Comparison of ENCODE assay signal across 17 cellular contexts in genomic region chr1:171738921-171739320, GRCh38. TPM values are rescaled to one million over a fixed set of nuclear protein-coding genes. Genes with fewer than 3 reads are reported as not detected.
A peak's percentile ranks its signal among the peaks of the same experiment; 100 is the strongest.
DNase-seq lines count a peak whose midpoint lies in the region; ATAC-seq and TF ChIP-seq lines count a peak whose summit lies in the region.
"Had no signal": no experiment of that assay in that cellular context is flagged by ENCODE, and none has a peak within 500 bp of the region (broad histone marks: within the 10 kb centered on the region; RNA-seq: fewer than 3 reads in every experiment).

No MANE protein-coding gene starts in this region.

- peak overlapping the region; percentile 99 for H3K4me3 Mint-ChIP-seq in activated T-cell treated with anti-CD3 and anti-CD28 coated beads, Interleukin-2, amount 50 U/mL, for 72 hours
- H3K4me3 Mint-ChIP-seq in neural crest cell = peak overlapping the region; percentile 39

- H3K9me3 ChIP-seq in ascending aorta (no peaks in the 10 kb centered on the region), tibial nerve (no peaks in the 10 kb centered on the region)

- TF ChIP-seq POLR2A in tibial nerve (IDR thresholded peaks at IDR 0.05) = no peak

- H3K4me1 ChIP-seq in ascending aorta (peaks cover 8 to 42% of the 10 kb centered on the region in 2 donors), tibial nerve (peaks cover 0 to 56% (median 16%) of the 10 kb centered on the region in 4 donors)

- intact Hi-C loops in ascending aorta (cut with DNase I) = no loop called here

- no peak overlapping the region for H3K4me3 ChIP-seq in ascending aorta
- H3K4me3 ChIP-seq in tibial nerve = no peak overlapping the region

- H3K27ac Mint-ChIP-seq in activated T-cell treated with anti-CD3 and anti-CD28 coated beads, Interleukin-2, amount 50 U/mL, for 72 hours = peak overlapping the region; percentile 91
- no peak overlapping the region for H3K27ac Mint-ChIP-seq in neural crest cell (ENCODE audit: unreplicated experiment)

- peak overlapping the region; percentile 48 to 95 for H3K27ac ChIP-seq in ascending aorta
- H3K27ac ChIP-seq in tibial nerve = peak overlapping the region in 1 of 4 donors; percentile 20
- H3K27ac ChIP-seq: foreskin keratinocyte had no signal

- H3K4me1 Mint-ChIP-seq in activated T-cell treated with anti-CD3 and anti-CD28 coated beads, Interleukin-2, amount 50 U/mL, for 72 hours (ENCODE audit: low read depth) = peaks cover 50% of the 10 kb centered on the region
- peaks cover 41% of the 10 kb centered on the region for H3K4me1 Mint-ChIP-seq in neural crest cell

- WGBS in tibial nerve, 2 donors = 74 to 87% methylated on average over 2 of the region's 2 CpGs

- H3K27me3 ChIP-seq in ascending aorta (no peaks in the 10 kb centered on the region), tibial nerve (no peaks in the 10 kb centered on the region)
- H3K27me3 ChIP-seq: foreskin keratinocyte had no signal

- TF ChIP-seq EP300 in tibial nerve (IDR thresholded peaks at IDR 0.05) = no peak

- ATAC-seq in activated T-cell treated with anti-CD3 and anti-CD28 coated beads, Interleukin-2, amount 50 U/mL, for 72 hours (replicated peaks in 1 of 2) = no peak
- ATAC-seq in GM18907 (IDR thresholded peaks at IDR 0.05; ENCODE audit: unreplicated experiment) = no peak
- ATAC-seq: foreskin keratinocyte, HepG2 had no signal

- no peak for TF ChIP-seq CTCF in ascending aorta (IDR thresholded peaks at IDR 0.05)
- no peak for TF ChIP-seq CTCF in neural crest cell (conservative IDR thresholded peaks at IDR 0.05)
- no peak for TF ChIP-seq CTCF in tibial nerve (IDR thresholded peaks at IDR 0.05)

- H3K36me3 ChIP-seq in ascending aorta = peaks cover 0 to 29% of the 10 kb centered on the region in 2 donors
- H3K36me3 ChIP-seq in tibial nerve = peaks cover 0 to 30% (median 0%) of the 10 kb centered on the region in 3 donors

- no peaks in the 10 kb centered on the region for H3K9me3 Mint-ChIP-seq in activated T-cell treated with anti-CD3 and anti-CD28 coated beads, Interleukin-2, amount 50 U/mL, for 72 hours
- H3K9me3 Mint-ChIP-seq in neural crest cell = no peaks in the 10 kb centered on the region

- no peak for DNase-seq in activated T-cell treated with anti-CD3 and anti-CD28 coated beads, Interleukin-2, amount 50 U/mL, for 72 hours
- DNase-seq in activated T-cell treated with anti-CD3 and anti-CD28 coated beads for 4 hours = no peak
- DNase-seq in NCI-H82 treated with DMSO at 0.1 percent for 48 hours (lab: John Stamatoyannopoulos, UW; ENCODE audit: unreplicated experiment) = peak; percentile 12
- DNase-seq in ascending aorta (ENCODE audit: low spot score in 2 of 2) = no peak
- no peak for DNase-seq in neural crest cell (ENCODE audit: low read depth, low spot score)
- no peak for DNase-seq in NCI-H226
- no peak for DNase-seq in tibial nerve (ENCODE audit: low spot score in 2 of 2)
- DNase-seq: activated CD4-positive, alpha-beta T cell treated with anti-CD3 and anti-CD28 coated beads for 1 hour; activated effector memory CD4-positive, alpha-beta T cell treated with anti-CD3 and anti-CD28 coated beads, Interleukin-2, amount 50 U/mL, for 16 hours; effector CD4-positive, alpha-beta T cell; NCI-H2171; NCI-H774; posterior cingulate gyrus; stimulated activated naive CD4-positive, alpha-beta T cell had no signal

- peaks cover 13 to 18% of the 10 kb centered on the region in 2 donors for H3K36me3 Mint-ChIP-seq in activated T-cell treated with anti-CD3 and anti-CD28 coated beads, Interleukin-2, amount 50 U/mL, for 72 hours (ENCODE audit: insufficient read depth in 2 of 2)
- H3K36me3 Mint-ChIP-seq in neural crest cell (ENCODE audit: low read depth) = peaks cover 2% of the 10 kb centered on the region

- no peaks in the 10 kb centered on the region for H3K27me3 Mint-ChIP-seq in activated T-cell treated with anti-CD3 and anti-CD28 coated beads, Interleukin-2, amount 50 U/mL, for 72 hours (ENCODE audit: low read depth)
- H3K27me3 Mint-ChIP-seq in neural crest cell (ENCODE audit: low read depth) = no peaks in the 10 kb centered on the region

RNA-seq across cellular contexts. Expression of gene VAMP4, which starts 2.9 kb away (rescaled TPM):
- total RNA-seq in activated T-cell treated with anti-CD3 and anti-CD28 coated beads, Interleukin-2, amount 50 U/mL, for 72 hours = 10 to 100 TPM; 18.9 to 19.2 TPM
- total RNA-seq in ascending aorta (3.6 TPM), neural crest cell (10.3 and 11.1 TPM in 2 replicates), tibial nerve (10 to 100 TPM; 13.8 to 25.6 (median 16.7) TPM)

RNA-seq across cellular contexts. Expression of gene METTL13, which starts 42.5 kb away (rescaled TPM):
- 10 to 100 TPM; 38.0 to 46.4 TPM for total RNA-seq in activated T-cell treated with anti-CD3 and anti-CD28 coated beads, Interleukin-2, amount 50 U/mL, for 72 hours
- total RNA-seq in ascending aorta (6.9 TPM), neural crest cell (35.6 TPM in 2 replicates), tibial nerve (10 to 100 TPM; 21.3 to 28.7 (median 24.4) TPM)
